9 cellular contexts compared by ENCODE assay signal in the genomic region with DNA sequence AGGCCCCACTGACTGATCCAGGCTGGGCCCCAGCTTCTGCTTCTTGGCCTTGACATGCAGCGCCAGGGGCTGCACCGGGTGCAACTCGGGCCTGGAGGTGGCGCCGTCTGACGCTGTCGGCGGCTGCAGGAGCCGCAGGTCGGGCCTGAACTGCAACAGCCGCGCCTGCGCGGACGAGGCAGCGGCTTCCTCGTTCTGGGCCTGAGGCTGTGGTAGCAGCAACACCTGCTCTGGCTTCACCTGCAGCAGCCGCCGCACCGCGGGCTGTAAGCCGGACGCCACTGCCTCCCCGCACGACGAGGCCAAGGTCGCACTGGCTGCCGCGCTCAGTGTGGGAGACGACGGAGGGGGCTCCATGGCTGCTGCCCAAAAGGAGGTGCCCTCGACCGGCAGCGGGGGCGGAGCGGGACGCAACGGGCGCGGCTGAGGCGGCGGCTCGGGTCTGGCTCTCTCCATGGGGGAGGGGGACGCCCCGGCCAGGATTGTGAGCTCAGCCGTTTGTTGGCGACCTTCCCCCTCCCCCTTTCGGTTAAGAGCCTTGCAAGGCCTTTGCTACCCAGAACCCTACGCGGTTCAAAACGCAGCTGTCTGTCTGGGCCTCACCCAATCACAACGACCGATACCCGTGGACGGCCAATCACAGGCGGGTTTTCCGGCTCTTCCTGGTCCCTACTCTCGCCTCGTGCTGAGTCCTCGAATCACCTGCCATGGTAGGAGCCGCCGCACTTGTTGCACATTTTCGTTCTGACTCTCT. TPM values are rescaled to one million over a fixed set of nuclear protein-coding genes. Genes with fewer than 3 reads are reported as not detected.
DNase-seq lines count a peak whose midpoint lies in the region; ATAC-seq and TF ChIP-seq lines count a peak whose summit lies in the region.
"Had no signal": no experiment of that assay in that cellular context is flagged by ENCODE, and none has a peak within 500 bp of the region (broad histone marks: within the 10 kb centered on the region; RNA-seq: fewer than 3 reads in every experiment).

No MANE protein-coding gene starts in this region.

- no peak overlapping the region for H2BK12ac ChIP-seq in trophoblast cell (ENCODE audit: low read length)

- H3K27ac ChIP-seq in trophoblast cell (ENCODE audit: low read depth, low read length) (no peak overlapping the region), tibial nerve (peak overlapping the region in 2 of 4 donors; percentile 29 to 62)

- no peak overlapping the region for H2AK5ac ChIP-seq in trophoblast cell (ENCODE audit: low read length)

- H2BK120ac ChIP-seq in trophoblast cell (ENCODE audit: insufficient read depth, low read length, poor library complexity), result no peak overlapping the region

- no peak overlapping the region for H3K4ac ChIP-seq in trophoblast cell (ENCODE audit: low read depth, low read length)

- no peak for TF ChIP-seq EP300 in tibial nerve (IDR thresholded peaks at IDR 0.05)

- H3K79me2 ChIP-seq in trophoblast cell (ENCODE audit: control insufficient read depth, insufficient read depth, low read length, poor library complexity), result no peaks in the 10 kb centered on the region

- H4K91ac ChIP-seq in trophoblast cell (ENCODE audit: low read depth, low read length), result no peak overlapping the region

- H3K4me1 ChIP-seq in trophoblast cell (ENCODE audit: control insufficient read depth in 1 of 2, insufficient read depth in 2 of 2, low read length in 2 of 2), result peaks cover 0 to 2% of the 10 kb centered on the region in 2 experiments
- H3K4me1 ChIP-seq in tibial nerve, result peaks cover 0 to 10% (median 0%) of the 10 kb centered on the region in 4 donors

- H2AFZ ChIP-seq in trophoblast cell (ENCODE audit: insufficient read depth, low read length, poor library complexity), result no peak overlapping the region

- DNase-seq in activated T-cell treated with anti-CD3 and anti-CD28 coated beads for 1 hour (ENCODE audit: low read depth), result peak; percentile 67
- DNase-seq in fibroblast of mammary gland (ENCODE audit: low read depth), result peak; percentile 46
- DNase-seq in trophoblast cell, result peak; percentile 95 to 97
- no peak for DNase-seq in tibial nerve (ENCODE audit: low spot score in 2 of 2)
- no peak for DNase-seq in dedifferentiated amniotic fluid mesenchymal stem cell (ENCODE audit: extremely low spot score)
- DNase-seq in hepatic stellate cell (ENCODE audit: low spot score), result no peak

- WGBS in trophoblast cell (ENCODE audit: extremely low coverage, insufficient coverage, insufficient read length), result no CpG with 5 or more reads among the region's 63 CpGs
- 29 to 51% methylated on average over 28 to 53 of the region's 63 CpGs for WGBS in tibial nerve, 2 donors

- H3K23ac ChIP-seq in trophoblast cell (ENCODE audit: low read length), result no peak overlapping the region

- peak; percentile 77 for ATAC-seq in GM18858 (IDR thresholded peaks at IDR 0.05; ENCODE audit: unreplicated experiment)
- peak; percentile 88 for ATAC-seq in HG03565 (IDR thresholded peaks at IDR 0.05; ENCODE audit: unreplicated experiment)
- ATAC-seq: Panc1 had no signal

- no peak overlapping the region for H3K14ac ChIP-seq in trophoblast cell (ENCODE audit: low read length)

- TF ChIP-seq CTCF in fibroblast of mammary gland (conservative IDR thresholded peaks at IDR 0.05; ENCODE audit: control insufficient read depth, insufficient read depth, low read depth, low read length) (no peak), tibial nerve (IDR thresholded peaks at IDR 0.05) (peak in 3 of 5 experiments; percentile 23 to 34 (median 25))

- peak overlapping the region; percentile 34 for H3K4me3 ChIP-seq in fibroblast of mammary gland (ENCODE audit: control insufficient read depth, low read depth, low read length)
- H3K4me3 ChIP-seq in trophoblast cell (ENCODE audit: low read depth, low read length), result peak overlapping the region; percentile 61
- H3K4me3 ChIP-seq in tibial nerve, result peak overlapping the region; percentile 19 to 56 (median 40)

- no peak overlapping the region for H3K9ac ChIP-seq in trophoblast cell (ENCODE audit: low read length)

- no peaks in the 10 kb centered on the region for H3K79me1 ChIP-seq in trophoblast cell (ENCODE audit: low read length)

- H3K4me2 ChIP-seq in trophoblast cell (ENCODE audit: low read length), result peak overlapping the region; percentile 74

- no peak overlapping the region for H4K8ac ChIP-seq in trophoblast cell (ENCODE audit: low read depth, low read length)

- H4K12ac ChIP-seq in trophoblast cell (ENCODE audit: low read depth, low read length), result no peak overlapping the region

- peaks cover 8% of the 10 kb centered on the region for H3K9me3 ChIP-seq in trophoblast cell (ENCODE audit: insufficient read depth, low read depth, low read length)
- peaks cover 0 to 4% (median 0%) of the 10 kb centered on the region in 4 donors for H3K9me3 ChIP-seq in tibial nerve

- TF ChIP-seq POLR2A in tibial nerve (IDR thresholded peaks at IDR 0.05), result no peak

- H2BK5ac ChIP-seq in trophoblast cell (ENCODE audit: low read depth, low read length, poor library complexity), result no peak overlapping the region

- H3K36me3 ChIP-seq in trophoblast cell (ENCODE audit: control insufficient read depth in 1 of 2, insufficient read depth in 2 of 2, low read length in 2 of 2), result no peaks in the 10 kb centered on the region
- H3K36me3 ChIP-seq in tibial nerve, result no peaks in the 10 kb centered on the region

- H3K18ac ChIP-seq in trophoblast cell (ENCODE audit: low read length), result no peak overlapping the region

- no peaks in the 10 kb centered on the region for H3K27me3 ChIP-seq in trophoblast cell (ENCODE audit: insufficient read depth, low read length)
- H3K27me3 ChIP-seq in tibial nerve, result peaks cover 0 to 12% of the 10 kb centered on the region in 2 donors

RNA-seq across cellular contexts. Expression of a gene that starts 0.4 kb away (rescaled TPM):
- polyA plus RNA-seq in trophoblast cell (2013), result 0.07 and 0.11 TPM in 2 replicates
- total RNA-seq in tibial nerve, result under 1 TPM in 1 of 4 donors, not detected in 3; 0.20 TPM

RNA-seq across cellular contexts. Expression of a gene that starts 19.5 kb away (rescaled TPM):
- not detected in 2 replicates for polyA plus RNA-seq in trophoblast cell (2013)
- not detected for total RNA-seq in tibial nerve

Comparison
In these comparisons a context has a peak if more than half of its experiments do, and no peak if none do; other contexts are left out.
1. DNase-seq: peak in activated T-cell treated with anti-CD3 and anti-CD28 coated beads for 1 hour (single experiment), fibroblast of mammary gland (single experiment) and trophoblast cell (2 of 2); none in tibial nerve (0 of 2), dedifferentiated amniotic fluid mesenchymal stem cell (single experiment) and hepatic stellate cell (single experiment).
2. Peak in every context shown above with its lines, with median percentiles within 50 percentile points of each other: H3K4me3 ChIP-seq.